ENCODE assay signal across 1 cellular context in the genomic region with DNA sequence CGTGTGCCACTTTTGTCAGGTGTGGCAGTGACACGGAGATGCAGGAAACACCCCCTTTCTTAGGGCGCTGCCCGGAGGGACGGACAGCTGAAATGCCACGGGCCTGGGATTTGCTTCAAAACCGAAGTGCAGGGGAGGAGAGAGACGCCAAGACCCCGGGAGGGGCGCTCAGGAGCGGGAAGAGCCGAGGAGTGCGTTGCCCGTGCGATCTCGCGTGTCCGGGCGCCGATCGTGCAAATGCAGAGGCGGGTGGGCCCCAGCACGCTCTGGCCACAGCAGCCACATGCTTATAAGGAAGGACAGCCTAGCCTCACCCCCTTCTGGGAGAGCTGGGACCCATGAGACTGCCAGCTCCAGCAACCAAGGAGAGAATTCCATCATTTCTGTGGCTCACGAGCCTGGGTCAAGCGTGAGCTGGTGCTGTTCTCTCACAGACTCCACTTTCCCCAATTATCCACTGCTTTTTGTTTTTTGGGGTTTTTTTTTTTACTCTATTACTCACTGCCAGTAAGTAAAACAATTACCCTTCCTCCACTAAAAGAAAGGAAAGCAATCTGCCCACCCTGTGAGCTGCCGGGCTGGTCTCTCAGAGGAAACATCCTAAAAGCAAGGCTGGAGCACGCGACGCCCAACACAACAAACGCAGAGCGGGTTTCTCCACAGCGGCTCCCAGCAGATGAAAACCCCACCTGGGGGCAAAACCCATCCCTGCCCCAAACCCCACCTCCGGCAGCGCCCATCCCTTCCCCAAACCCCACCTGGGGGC.
TF ChIP-seq lines count a peak whose summit lies in the region.

No MANE protein-coding gene starts in this region.

TF ChIP-seq in GM23338, 12 proteins besides CTCF, POLR2A, EP300 and RAD21 (continued from another document):
- TF ChIP-seq, protein P1, sequence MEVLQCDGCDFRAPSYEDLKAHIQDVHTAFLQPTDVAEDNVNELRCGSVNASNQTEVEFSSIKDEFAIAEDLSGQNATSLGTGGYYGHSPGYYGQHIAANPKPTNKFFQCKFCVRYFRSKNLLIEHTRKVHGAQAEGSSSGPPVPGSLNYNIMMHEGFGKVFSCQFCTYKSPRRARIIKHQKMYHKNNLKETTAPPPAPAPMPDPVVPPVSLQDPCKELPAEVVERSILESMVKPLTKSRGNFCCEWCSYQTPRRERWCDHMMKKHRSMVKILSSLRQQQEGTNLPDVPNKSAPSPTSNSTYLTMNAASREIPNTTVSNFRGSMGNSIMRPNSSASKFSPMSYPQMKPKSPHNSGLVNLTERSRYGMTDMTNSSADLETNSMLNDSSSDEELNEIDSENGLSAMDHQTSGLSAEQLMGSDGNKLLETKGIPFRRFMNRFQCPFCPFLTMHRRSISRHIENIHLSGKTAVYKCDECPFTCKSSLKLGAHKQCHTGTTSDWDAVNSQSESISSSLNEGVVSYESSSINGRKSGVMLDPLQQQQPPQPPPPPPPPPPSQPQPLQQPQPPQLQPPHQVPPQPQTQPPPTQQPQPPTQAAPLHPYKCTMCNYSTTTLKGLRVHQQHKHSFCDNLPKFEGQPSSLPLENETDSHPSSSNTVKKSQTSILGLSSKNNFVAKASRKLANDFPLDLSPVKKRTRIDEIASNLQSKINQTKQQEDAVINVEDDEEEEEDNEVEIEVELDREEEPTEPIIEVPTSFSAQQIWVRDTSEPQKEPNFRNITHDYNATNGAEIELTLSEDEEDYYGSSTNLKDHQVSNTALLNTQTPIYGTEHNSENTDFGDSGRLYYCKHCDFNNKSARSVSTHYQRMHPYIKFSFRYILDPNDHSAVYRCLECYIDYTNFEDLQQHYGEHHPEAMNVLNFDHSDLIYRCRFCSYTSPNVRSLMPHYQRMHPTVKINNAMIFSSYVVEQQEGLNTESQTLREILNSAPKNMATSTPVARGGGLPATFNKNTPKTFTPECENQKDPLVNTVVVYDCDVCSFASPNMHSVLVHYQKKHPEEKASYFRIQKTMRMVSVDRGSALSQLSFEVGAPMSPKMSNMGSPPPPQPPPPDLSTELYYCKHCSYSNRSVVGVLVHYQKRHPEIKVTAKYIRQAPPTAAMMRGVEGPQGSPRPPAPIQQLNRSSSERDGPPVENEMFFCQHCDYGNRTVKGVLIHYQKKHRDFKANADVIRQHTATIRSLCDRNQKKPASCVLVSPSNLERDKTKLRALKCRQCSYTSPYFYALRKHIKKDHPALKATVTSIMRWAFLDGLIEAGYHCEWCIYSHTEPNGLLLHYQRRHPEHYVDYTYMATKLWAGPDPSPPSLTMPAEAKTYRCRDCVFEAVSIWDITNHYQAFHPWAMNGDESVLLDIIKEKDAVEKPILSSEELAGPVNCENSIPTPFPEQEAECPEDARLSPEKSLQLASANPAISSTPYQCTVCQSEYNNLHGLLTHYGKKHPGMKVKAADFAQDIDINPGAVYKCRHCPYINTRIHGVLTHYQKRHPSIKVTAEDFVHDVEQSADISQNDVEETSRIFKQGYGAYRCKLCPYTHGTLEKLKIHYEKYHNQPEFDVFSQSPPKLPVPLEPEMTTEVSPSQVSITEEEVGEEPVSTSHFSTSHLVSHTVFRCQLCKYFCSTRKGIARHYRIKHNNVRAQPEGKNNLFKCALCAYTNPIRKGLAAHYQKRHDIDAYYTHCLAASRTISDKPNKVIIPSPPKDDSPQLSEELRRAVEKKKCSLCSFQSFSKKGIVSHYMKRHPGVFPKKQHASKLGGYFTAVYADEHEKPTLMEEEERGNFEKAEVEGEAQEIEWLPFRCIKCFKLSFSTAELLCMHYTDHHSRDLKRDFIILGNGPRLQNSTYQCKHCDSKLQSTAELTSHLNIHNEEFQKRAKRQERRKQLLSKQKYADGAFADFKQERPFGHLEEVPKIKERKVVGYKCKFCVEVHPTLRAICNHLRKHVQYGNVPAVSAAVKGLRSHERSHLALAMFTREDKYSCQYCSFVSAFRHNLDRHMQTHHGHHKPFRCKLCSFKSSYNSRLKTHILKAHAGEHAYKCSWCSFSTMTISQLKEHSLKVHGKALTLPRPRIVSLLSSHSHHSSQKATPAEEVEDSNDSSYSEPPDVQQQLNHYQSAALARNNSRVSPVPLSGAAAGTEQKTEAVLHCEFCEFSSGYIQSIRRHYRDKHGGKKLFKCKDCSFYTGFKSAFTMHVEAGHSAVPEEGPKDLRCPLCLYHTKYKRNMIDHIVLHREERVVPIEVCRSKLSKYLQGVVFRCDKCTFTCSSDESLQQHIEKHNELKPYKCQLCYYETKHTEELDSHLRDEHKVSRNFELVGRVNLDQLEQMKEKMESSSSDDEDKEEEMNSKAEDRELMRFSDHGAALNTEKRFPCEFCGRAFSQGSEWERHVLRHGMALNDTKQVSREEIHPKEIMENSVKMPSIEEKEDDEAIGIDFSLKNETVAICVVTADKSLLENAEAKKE (CRISPR knock-in tag; IDR thresholded peaks at IDR 0.05), result no peak
TF ChIP-seq in GM23338: peak in this region for 0.
